20 cellular contexts compared by ENCODE assay signal in the genomic region with DNA sequence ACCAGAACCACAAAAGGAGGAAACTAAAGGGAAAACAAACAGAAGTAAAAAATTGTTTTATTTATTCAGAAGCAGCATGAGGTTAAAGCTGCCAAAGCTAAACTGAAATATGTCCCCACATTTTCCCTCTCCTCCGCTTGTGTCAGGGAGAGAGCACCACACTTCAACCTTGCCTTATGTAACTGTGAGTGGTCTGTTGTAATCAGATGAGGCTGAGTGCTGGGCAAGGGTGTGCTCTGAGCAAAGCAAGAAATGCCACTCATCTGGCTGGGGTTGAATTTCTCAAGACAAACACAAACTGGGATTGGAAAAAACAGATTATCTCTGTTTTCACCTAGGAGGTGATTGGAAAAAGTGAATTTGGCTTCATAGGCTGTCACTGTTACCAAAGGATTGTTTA. TPM values are rescaled to one million over a fixed set of nuclear protein-coding genes. Genes with fewer than 3 reads are reported as not detected.
A peak's percentile ranks its signal among the peaks of the same experiment; 100 is the strongest.
DNase-seq lines count a peak whose midpoint lies in the region; ATAC-seq, FAIRE-seq and TF ChIP-seq lines count a peak whose summit lies in the region.
"Had no signal": no experiment of that assay in that cellular context is flagged by ENCODE, and none has a peak within 500 bp of the region (broad histone marks: within the 10 kb centered on the region; RNA-seq: fewer than 3 reads in every experiment).

No MANE protein-coding gene starts in this region.

- H3K36me3 Mint-ChIP-seq in HFFc6 (ENCODE audit: low read depth) = no peaks in the 10 kb centered on the region

- peak; percentile 83 for DNase-seq in AG10803 (ENCODE audit: low read depth)
- DNase-seq in HFFc6 = no peak
- peak; percentile 23 for DNase-seq in bronchial epithelial cell (ENCODE audit: low read depth)
- DNase-seq in iris pigment epithelial cell (ENCODE audit: low read depth) = peak; percentile 50
- no peak for DNase-seq in posterior vena cava (ENCODE audit: low spot score)
- DNase-seq in T-helper 1 cell = no peak
- DNase-seq in pancreas = no peak
- no peak for DNase-seq in osteoblast (ENCODE audit: insufficient read length, low spot score, missing footprints)
- DNase-seq: C1 segment of cervical spinal cord; gastrocnemius medialis; mucosa of descending colon; NCI-H1436 treated with DMSO at 0.1 percent for 48 hours; NCI-H446 treated with DMSO at 0.1 percent for 48 hours; nucleus accumbens; small intestine; stimulated activated naive CD8-positive, alpha-beta T cell treated with anti-CD3 and anti-CD28 coated beads, Interleukin-15, Interleukin-2, amounts not matched to agents 100 U/mL and 50 U/mL, for 24 hours; WERI-Rb-1 had no signal

- H3K9me3 Mint-ChIP-seq in HFFc6 = no peaks in the 10 kb centered on the region

- no peak overlapping the region for H2AFZ ChIP-seq in osteoblast (ENCODE audit: low read length)

- H3K4me3 ChIP-seq in AG10803 (ENCODE audit: low read length) (no peak overlapping the region), bronchial epithelial cell (ENCODE audit: low read depth, low read length) (no peak overlapping the region), pancreas (no peak overlapping the region), osteoblast (ENCODE audit: insufficient read depth, low read length) (no peak overlapping the region)
- H3K4me3 ChIP-seq: gastrocnemius medialis, mucosa of descending colon had no signal

- H3K36me3 ChIP-seq in bronchial epithelial cell (ENCODE audit: control insufficient read depth, insufficient read depth, low read length) (no peaks in the 10 kb centered on the region), pancreas (no peaks in the 10 kb centered on the region), osteoblast (ENCODE audit: insufficient read depth, low read length) (no peaks in the 10 kb centered on the region)
- H3K36me3 ChIP-seq: gastrocnemius medialis, WERI-Rb-1 had no signal

- H3K4me1 Mint-ChIP-seq in HFFc6 (ENCODE audit: low read depth) = peaks cover 82% of the 10 kb centered on the region

- no peak overlapping the region for H3K4me3 Mint-ChIP-seq in HFFc6

- FAIRE-seq in bronchial epithelial cell (lab: Jason Lieb, UNC) (no peak), pancreas (lab: Jason Lieb, UNC) (no peak)
- FAIRE-seq: small intestine had no signal

- no peaks in the 10 kb centered on the region for H3K9me3 ChIP-seq in pancreas
- no peaks in the 10 kb centered on the region for H3K9me3 ChIP-seq in osteoblast (ENCODE audit: low read depth, low read length)
- H3K9me3 ChIP-seq: gastrocnemius medialis, mucosa of descending colon had no signal

- no peak overlapping the region for H3K4me2 ChIP-seq in osteoblast (ENCODE audit: insufficient read depth, low read length)

- no peak for ATAC-seq in pancreas
- ATAC-seq: gastrocnemius medialis; mucosa of descending colon; stimulated activated naive CD8-positive, alpha-beta T cell treated with anti-CD3 and anti-CD28 coated beads, Interleukin-15, Interleukin-2, amounts not matched to agents 100 U/mL and 50 U/mL, for 24 hours had no signal

- no peaks in the 10 kb centered on the region for H3K79me2 ChIP-seq in osteoblast (ENCODE audit: insufficient read depth, low read length)

- H3K4me1 ChIP-seq in pancreas (no peaks in the 10 kb centered on the region), osteoblast (ENCODE audit: insufficient read depth, low read length) (peaks cover 38% of the 10 kb centered on the region)
- H3K4me1 ChIP-seq: gastrocnemius medialis had no signal

- 78 to 100% methylated on average over 1 of the region's 1 CpG for WGBS in pancreas, 2 donors

- peak overlapping the region; percentile 87; the same call in 1 of the 2 replicates for H3K27ac Mint-ChIP-seq in HFFc6

- H3K27me3 ChIP-seq in bronchial epithelial cell (ENCODE audit: control insufficient read depth, insufficient read depth, low read length) = no peaks in the 10 kb centered on the region
- H3K27me3 ChIP-seq in pancreas = no peaks in the 10 kb centered on the region
- H3K27me3 ChIP-seq in osteoblast (ENCODE audit: insufficient read depth, low read length) = no peaks in the 10 kb centered on the region
- H3K27me3 ChIP-seq: gastrocnemius medialis had no signal

- peaks cover 1% of the 10 kb centered on the region; the same call in 1 of the 2 replicates for H3K27me3 Mint-ChIP-seq in HFFc6 (ENCODE audit: insufficient read depth)

- H3K27ac ChIP-seq in pancreas = no peak overlapping the region
- H3K27ac ChIP-seq in osteoblast (ENCODE audit: low read depth, low read length) = no peak overlapping the region
- H3K27ac ChIP-seq: gastrocnemius medialis, WERI-Rb-1 had no signal

- no peaks in the 10 kb centered on the region for H4K20me1 ChIP-seq in osteoblast (ENCODE audit: insufficient read depth, low read length)

- intact Hi-C loops in posterior vena cava (cut with DNase I) = no loop called here
- intact Hi-C loops in pancreas (cut with DNase I) = no loop called here

- TF ChIP-seq CTCF in AG10803 (conservative IDR thresholded peaks at IDR 0.05; ENCODE audit: low read length) (0 out of 2 replicates have a peak, but pooled peaks have one; percentile 0), HFFc6 (IDR thresholded peaks at IDR 0.05) (no peak), bronchial epithelial cell (IDR thresholded peaks at IDR 0.05; ENCODE audit: insufficient read depth, low read length, severe bottlenecking) (no peak), pancreas (IDR thresholded peaks at IDR 0.05) (no peak), osteoblast (IDR thresholded peaks at IDR 0.05; ENCODE audit: extremely low read depth, low read depth, low read length) (no peak)

RNA-seq across cellular contexts. Expression of gene CAPZA3, which starts 12.2 kb away (rescaled TPM):
- total RNA-seq in HFFc6 (2021; fragmentation: NEBNext Ultra II Directional; extraction: Animal tissue kit (Norgen Biotek cat#: 25700)) = not detected
- total RNA-seq in bronchial epithelial cell (0.13 TPM in 1 of 2 replicates, not detected in the other), posterior vena cava (not detected), pancreas (not detected), osteoblast (not detected in 2 replicates)
- 1 to 10 TPM; 1.2 to 1.8 TPM for polyA plus RNA-seq in pancreas
- total RNA-seq: activated CD8-positive, alpha-beta memory T cell treated with anti-CD3 and anti-CD28 coated beads for 36 hours; Daoy; gastrocnemius medialis; mucosa of descending colon; urinary bladder had no signal
- polyA plus RNA-seq: small intestine, urinary bladder had no signal

RNA-seq across cellular contexts. Expression of gene PLCZ1, which starts 12.3 kb away (rescaled TPM):
- total RNA-seq in HFFc6 (2021; fragmentation: NEBNext Ultra II Directional; extraction: Animal tissue kit (Norgen Biotek cat#: 25700)) = not detected
- total RNA-seq in bronchial epithelial cell = not detected in 2 replicates
- total RNA-seq in posterior vena cava = not detected
- total RNA-seq in pancreas = not detected
- polyA plus RNA-seq in pancreas = not detected
- not detected in 2 replicates for total RNA-seq in osteoblast
- total RNA-seq: activated CD8-positive, alpha-beta memory T cell treated with anti-CD3 and anti-CD28 coated beads for 36 hours; Daoy; gastrocnemius medialis; mucosa of descending colon; urinary bladder had no signal
- polyA plus RNA-seq: small intestine, urinary bladder had no signal

Comparison
In these comparisons a context has a peak if more than half of its experiments do, and no peak if none do; other contexts are left out.
1. DNase-seq: peak in AG10803 (single experiment), bronchial epithelial cell (single experiment) and iris pigment epithelial cell (single experiment); none in HFFc6 (single experiment), posterior vena cava (single experiment), T-helper 1 cell (0 of 5), pancreas (0 of 6) and osteoblast (single experiment).